ENCODE assay signal across 13 cellular contexts in genomic region chr6:44642870-44643522, GRCh38.
DNase-seq lines count a peak whose midpoint lies in the region; ATAC-seq and TF ChIP-seq lines count a peak whose summit lies in the region.
"Had no signal": no experiment of that assay in that cellular context is flagged by ENCODE, and none has a peak within 500 bp of the region (broad histone marks: within the 10 kb centered on the region; RNA-seq: fewer than 3 reads in every experiment).

No MANE protein-coding gene starts in this region.

- no peaks in the 10 kb centered on the region for H3K4me1 ChIP-seq in neuronal stem cell (ENCODE audit: control insufficient read depth in 2 of 2, insufficient read depth in 1 of 2, low read depth in 1 of 2, low read length in 2 of 2)
- H3K4me1 ChIP-seq in A673 (ENCODE audit: insufficient read depth, low read length, poor library complexity, severe bottlenecking): no peaks in the 10 kb centered on the region
- H3K4me1 ChIP-seq: gastrocnemius medialis, upper lobe of right lung had no signal

- H3K18ac ChIP-seq in neuronal stem cell (ENCODE audit: low read length): peak overlapping the region; percentile 35

- H3K4me3 Mint-ChIP-seq in T-cell: no peak overlapping the region
- H3K4me3 Mint-ChIP-seq: brain had no signal

- H2BK15ac ChIP-seq in neuronal stem cell (ENCODE audit: low read length): no peak overlapping the region

- H3K4me3 ChIP-seq in neuronal stem cell (ENCODE audit: low read length in 2 of 2) (no peak overlapping the region), A673 (ENCODE audit: low read depth, low read length, poor library complexity, severe bottlenecking) (no peak overlapping the region)
- H3K4me3 ChIP-seq: gastrocnemius medialis, upper lobe of right lung had no signal

- H3K9me3 Mint-ChIP-seq in T-cell: peaks cover 0 to under 1% (median 0%) of the 10 kb centered on the region in 3 donors

- no peak overlapping the region for H2BK12ac ChIP-seq in neuronal stem cell (ENCODE audit: low read length)

- H3K27me3 ChIP-seq in neuronal stem cell (ENCODE audit: control insufficient read depth in 3 of 3, insufficient read depth in 3 of 3, low read depth in 1 of 3, low read length in 3 of 3): no peaks in the 10 kb centered on the region
- no peaks in the 10 kb centered on the region for H3K27me3 ChIP-seq in A673 (replicated peaks; ENCODE audit: insufficient read depth, low read depth, low read length, poor library complexity)
- H3K27me3 ChIP-seq: gastrocnemius medialis, upper lobe of right lung had no signal

- no peak overlapping the region for H3K9ac ChIP-seq in neuronal stem cell (ENCODE audit: low read depth, low read length, poor library complexity)

- H3K27ac ChIP-seq in neuronal stem cell (replicated peaks; ENCODE audit: low read length) (no peak overlapping the region), A673 (ENCODE audit: low read depth, low read length, poor library complexity, severe bottlenecking) (no peak overlapping the region)
- H3K27ac ChIP-seq: gastrocnemius medialis, upper lobe of right lung had no signal

- no peak overlapping the region for H4K8ac ChIP-seq in neuronal stem cell (ENCODE audit: low read depth, low read length)

- no peak overlapping the region for H3K4me2 ChIP-seq in neuronal stem cell (ENCODE audit: insufficient read depth, low read length, poor library complexity, severe bottlenecking)

- H2BK5ac ChIP-seq in neuronal stem cell (ENCODE audit: low read length): no peak overlapping the region

- H3K4ac ChIP-seq in neuronal stem cell (ENCODE audit: low read length): no peak overlapping the region

- no peak for ATAC-seq in GM18858 (IDR thresholded peaks at IDR 0.05; ENCODE audit: unreplicated experiment)
- no peak for ATAC-seq in HG02981 (IDR thresholded peaks at IDR 0.05; ENCODE audit: unreplicated experiment)
- ATAC-seq in T-cell (replicated peaks in 1 of 4): no peak
- ATAC-seq: gastrocnemius medialis, upper lobe of right lung had no signal

- H2AFZ ChIP-seq in neuronal stem cell (ENCODE audit: low read length): no peak overlapping the region

- no peak overlapping the region for H3K23ac ChIP-seq in neuronal stem cell (ENCODE audit: low read depth, low read length, poor library complexity)

- no TSS peak for BruUV-seq in A673 (replicated peaks; lab: Mats Ljungman, UMichigan)

- intact Hi-C loops in A673 (cut with micrococcal nuclease; ENCODE audit: unreplicated experiment): no loop called here

- no CpG with 5 or more reads among the region's 10 CpGs for WGBS in neuronal stem cell (ENCODE audit: extremely low coverage in 2 of 2, insufficient read length in 2 of 2, insufficient replicate concordance in 1 of 2), 2 donors

- H4K91ac ChIP-seq in neuronal stem cell (ENCODE audit: low read depth, low read length, poor library complexity): no peak overlapping the region

- H3K36me3 ChIP-seq in neuronal stem cell (replicated peaks in 1 of 2; ENCODE audit: control insufficient read depth in 2 of 2, insufficient read depth in 2 of 2, low read length in 2 of 2) (no peaks in the 10 kb centered on the region), A673 (ENCODE audit: insufficient read depth, low read length, poor library complexity, severe bottlenecking) (no peaks in the 10 kb centered on the region)
- H3K36me3 ChIP-seq: gastrocnemius medialis, upper lobe of right lung had no signal

- no peak overlapping the region for H2BK120ac ChIP-seq in neuronal stem cell (ENCODE audit: low read depth, low read length)

- H3K4me1 Mint-ChIP-seq in T-cell: no peaks in the 10 kb centered on the region
- H3K4me1 Mint-ChIP-seq: brain had no signal

- no peaks in the 10 kb centered on the region for H3K9me3 ChIP-seq in neuronal stem cell (replicated peaks in 1 of 2; ENCODE audit: control insufficient read depth in 2 of 2, insufficient read depth in 1 of 2, low read depth in 1 of 2, low read length in 2 of 2)
- H3K9me3 ChIP-seq in A673 (ENCODE audit: low read depth, low read length, poor library complexity, severe bottlenecking): no peaks in the 10 kb centered on the region
- H3K9me3 ChIP-seq: gastrocnemius medialis, upper lobe of right lung had no signal

- no peak overlapping the region for H2AK5ac ChIP-seq in neuronal stem cell (ENCODE audit: low read depth, low read length)

- no peak overlapping the region for H3K27ac Mint-ChIP-seq in T-cell
- H3K27ac Mint-ChIP-seq: brain had no signal

- H3K27me3 Mint-ChIP-seq in T-cell: no peaks in the 10 kb centered on the region

- no peaks in the 10 kb centered on the region for H3K36me3 Mint-ChIP-seq in T-cell
- H3K36me3 Mint-ChIP-seq: brain had no signal

- CTCF ChIA-PET in A673 (lab: Charles Lee): interaction anchor here (0.6 to 1.2 kb wide), 2 partner anchors 12 to 13 kb away, joined by 3 to 4 read pairs; no protein-coding TSS in a partner anchor
- CTCF ChIA-PET in T-cell (lab: Charles Lee): no interaction called here

- peak; percentile 34 for DNase-seq in COR-L47 (lab: John Stamatoyannopoulos, UW)
- DNase-seq in M059J (ENCODE audit: low read depth): peak; percentile 93
- DNase-seq in activated CD4-positive, alpha-beta T cell treated with anti-CD3 and anti-CD28 coated beads, Interleukin-2, amount 50 U/mL, for 48 hours: peak; percentile 60 to 73
- DNase-seq in neuronal stem cell (ENCODE audit: low spot score): no peak
- no peak for DNase-seq in A673 (ENCODE audit: low spot score)
- DNase-seq in T-cell: no peak
- DNase-seq: gastrocnemius medialis, mesendoderm, NCI-H1694, upper lobe of right lung had no signal

- no peak overlapping the region for H3K14ac ChIP-seq in neuronal stem cell (ENCODE audit: low read length)

- no peak for TF ChIP-seq CTCF in A673 (conservative IDR thresholded peaks at IDR 0.05; ENCODE audit: low read depth, low read length)

- H3K79me1 ChIP-seq in neuronal stem cell (ENCODE audit: low read depth, low read length): no peaks in the 10 kb centered on the region

- POLR2A ChIA-PET in A673 (lab: Charles Lee; ENCODE audit: low non-redundant PET) (no interaction called here), T-cell (lab: Charles Lee) (no interaction called here)

Comparison
In these comparisons a context has a peak if more than half of its experiments do, and no peak if none do; other contexts are left out.
1. DNase-seq: peak in COR-L47 (single experiment), M059J (single experiment) and activated CD4-positive, alpha-beta T cell treated with anti-CD3 and anti-CD28 coated beads, Interleukin-2, amount 50 U/mL, for 48 hours (2 of 2); none in neuronal stem cell (single experiment), A673 (single experiment) and T-cell (0 of 34).